ENCODE assay signal across 11 cellular contexts in genomic region chr1:72557446-72558049, GRCh38.
DNase-seq lines count a peak whose midpoint lies in the region; ATAC-seq and TF ChIP-seq lines count a peak whose summit lies in the region.
"Had no signal": no experiment of that assay in that cellular context is flagged by ENCODE, and none has a peak within 500 bp of the region (broad histone marks: within the 10 kb centered on the region; RNA-seq: fewer than 3 reads in every experiment).

No MANE protein-coding gene starts in this region.

- intact Hi-C loops in prostate gland (cut with DNase I): no loop called here

- H3K4me3 ChIP-seq in MG63 (no peak overlapping the region), neuron (ENCODE audit: low read length) (no peak overlapping the region), prostate gland (no peak overlapping the region)
- H3K4me3 ChIP-seq: upper lobe of left lung had no signal

- H3K27me3 ChIP-seq in MG63 (no peaks in the 10 kb centered on the region), neuron (ENCODE audit: insufficient read depth, low read length) (no peaks in the 10 kb centered on the region), prostate gland (replicated peaks; ENCODE audit: insufficient read depth) (no peaks in the 10 kb centered on the region)
- H3K27me3 ChIP-seq: upper lobe of left lung had no signal

- DNase-seq in DMS 273 (lab: John Stamatoyannopoulos, UW; ENCODE audit: unreplicated experiment): peak; percentile 44
- DNase-seq in DMS 273 treated with DMSO at 0.1 percent for 48 hours (lab: John Stamatoyannopoulos, UW): no peak
- DNase-seq in MG63: peak; percentile 2
- peak; percentile 51 for DNase-seq in ecto neural progenitor cell (ENCODE audit: low spot score)
- no peak for DNase-seq in prostate gland (ENCODE audit: low spot score)
- DNase-seq: activated gamma-delta T cell treated with Interleukin-2 at 50 U/mL for 16 hours, T-cell, upper lobe of left lung had no signal

- no peak for TF ChIP-seq CTCF in prostate gland (IDR thresholded peaks at IDR 0.05)

- ATAC-seq in esophagus mucosa (no peak), HG02623 (IDR thresholded peaks at IDR 0.05; ENCODE audit: unreplicated experiment) (no peak)
- ATAC-seq: T-cell had no signal

- H3K36me3 ChIP-seq in MG63 (no peaks in the 10 kb centered on the region), neuron (ENCODE audit: insufficient read depth, low read length) (no peaks in the 10 kb centered on the region), prostate gland (no peaks in the 10 kb centered on the region)
- H3K36me3 ChIP-seq: upper lobe of left lung had no signal

- no peak for TF ChIP-seq POLR2A in prostate gland (IDR thresholded peaks at IDR 0.05)

- H2AFZ ChIP-seq in neuron (ENCODE audit: low read depth, low read length): peak overlapping the region; percentile 32

- H3K4me1 ChIP-seq in neuron (ENCODE audit: insufficient read depth, low read length) (no peaks in the 10 kb centered on the region), prostate gland (replicated peaks) (no peaks in the 10 kb centered on the region)
- H3K4me1 ChIP-seq: upper lobe of left lung had no signal

- 52% methylated on average over 1 of the region's 1 CpG for WGBS in prostate gland

- H3K27ac ChIP-seq in prostate gland: no peak overlapping the region
- H3K27ac ChIP-seq: upper lobe of left lung had no signal

- H3K9me3 ChIP-seq in MG63 (no peaks in the 10 kb centered on the region), neuron (ENCODE audit: low read length) (no peaks in the 10 kb centered on the region), prostate gland (no peaks in the 10 kb centered on the region)
- H3K9me3 ChIP-seq: upper lobe of left lung had no signal

Comparison
In these comparisons a context has a peak if more than half of its experiments do, and no peak if none do; other contexts are left out.
1. DNase-seq: peak in DMS 273 (single experiment), MG63 (single experiment) and ecto neural progenitor cell (single experiment); none in DMS 273 treated with DMSO at 0.1 percent for 48 hours (single experiment) and prostate gland (single experiment).